ENCODE assay signal across 1 cellular context in the genomic region with DNA sequence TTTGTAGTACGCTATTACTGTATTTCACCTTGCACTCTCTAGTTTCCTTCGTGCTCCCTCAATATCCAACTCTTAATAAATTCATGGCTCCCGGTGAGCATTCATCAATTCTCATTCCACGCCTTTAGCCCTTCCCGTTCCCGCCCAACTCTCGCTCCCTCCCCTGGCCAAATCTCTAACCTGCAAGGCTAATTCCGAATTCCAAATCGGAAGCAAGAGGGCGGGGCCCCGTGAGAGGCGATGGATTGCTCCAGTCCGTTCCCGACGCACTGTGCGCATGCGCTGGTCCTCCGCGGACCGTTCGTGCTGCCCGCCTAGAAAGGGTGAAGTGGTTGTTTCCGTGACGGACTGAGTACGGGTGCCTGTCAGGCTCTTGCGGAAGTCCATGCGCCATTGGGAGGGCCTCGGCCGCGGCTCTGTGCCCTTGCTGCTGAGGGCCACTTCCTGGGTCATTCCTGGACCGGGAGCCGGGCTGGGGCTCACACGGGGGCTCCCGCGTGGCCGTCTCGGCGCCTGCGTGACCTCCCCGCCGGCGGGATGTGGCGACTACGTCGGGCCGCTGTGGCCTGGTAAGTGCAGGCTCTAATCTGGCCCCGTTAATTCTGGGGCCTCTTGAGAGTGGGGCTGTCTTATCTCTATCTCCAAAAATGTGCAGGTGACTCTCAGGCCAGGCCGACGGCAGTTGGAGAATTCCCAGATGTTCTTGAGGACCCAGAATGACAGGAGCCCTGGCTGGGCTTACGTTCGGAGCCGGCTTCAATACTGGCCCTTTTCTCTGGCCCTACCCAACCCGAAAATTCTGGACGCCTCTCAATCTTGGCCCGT.
TF ChIP-seq lines count a peak whose summit lies in the region.

Gene OPA1 (plus strand): TSS at position 368 of the 825 bp plus-strand sequence. CDS start 170 bp downstream, at position 538.

TF ChIP-seq in K562, 482 proteins besides CTCF, POLR2A, EP300 and RAD21 (continued from another document and continues in another):
- TF ChIP-seq TFE3 (CRISPR knock-in tag; IDR thresholded peaks at IDR 0.05) (no peak), YY1 (IDR thresholded peaks at IDR 0.05; ENCODE audit: borderline replicate concordance in 1 of 3, control insufficient read depth in 1 of 3, extremely low read depth in 1 of 3, insufficient read depth in 3 of 3, insufficient read length in 1 of 3, insufficient replicate concordance in 2 of 3, low read depth in 1 of 3, low read length in 2 of 3) (peak in 2 of 3 experiments; percentile 89 to 92), UBTF (IDR thresholded peaks at IDR 0.05; ENCODE audit: borderline replicate concordance in 1 of 2, low read depth in 2 of 2, low read length in 2 of 2) (peak; percentile 49 to 72; a peak in 1 of 4 replicates), ZNF175 (CRISPR knock-in tag; IDR thresholded peaks at IDR 0.05; ENCODE audit: low read depth) (peak; percentile 50; the same call in 1 of the 2 replicates), ZNF707 (CRISPR knock-in tag; conservative IDR thresholded peaks at IDR 0.05) (no peak), MYC (IDR thresholded peaks at IDR 0.05; ENCODE audit: low read depth, low read length) (peak; percentile 93), MYC (CRISPR knock-in tag; IDR thresholded peaks at IDR 0.05; ENCODE audit: borderline replicate concordance, low read depth) (peak; percentile 87), NRF1 (conservative IDR thresholded peaks at IDR 0.05 in 1 of 2, IDR thresholded peaks at IDR 0.05 in 1 of 2) (peak; percentile 98 to 99), MBD2 (IDR thresholded peaks at IDR 0.05; ENCODE audit: borderline replicate concordance, low read depth) (peak; percentile 87), REST (CRISPR knock-in tag; IDR thresholded peaks at IDR 0.05; ENCODE audit: low read depth) (peak; percentile 69), CHAMP1 (IDR thresholded peaks at IDR 0.05) (peak; percentile 93), ZNF764 (CRISPR knock-in tag; IDR thresholded peaks at IDR 0.05; ENCODE audit: low read depth) (peak; percentile 12; the same call in 1 of the 2 replicates), SRSF7 (optimal IDR thresholded peaks at IDR 0.05; ENCODE audit: low read depth, low read length) (no peak), MCM7 (IDR thresholded peaks at IDR 0.05) (no peak), ZNF609 (CRISPR knock-in tag; IDR thresholded peaks at IDR 0.05; ENCODE audit: borderline replicate concordance) (no peak), IRF9 (tag; IDR thresholded peaks at IDR 0.05) (no peak), TSHZ1 (CRISPR knock-in tag; IDR thresholded peaks at IDR 0.05) (0 out of 2 replicates have a peak, but pooled peaks have one; percentile 47), ARID1B (IDR thresholded peaks at IDR 0.05) (peak; percentile 24)
- TF ChIP-seq, protein P1, sequence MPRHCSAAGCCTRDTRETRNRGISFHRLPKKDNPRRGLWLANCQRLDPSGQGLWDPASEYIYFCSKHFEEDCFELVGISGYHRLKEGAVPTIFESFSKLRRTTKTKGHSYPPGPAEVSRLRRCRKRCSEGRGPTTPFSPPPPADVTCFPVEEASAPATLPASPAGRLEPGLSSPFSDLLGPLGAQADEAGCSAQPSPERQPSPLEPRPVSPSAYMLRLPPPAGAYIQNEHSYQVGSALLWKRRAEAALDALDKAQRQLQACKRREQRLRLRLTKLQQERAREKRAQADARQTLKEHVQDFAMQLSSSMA (CRISPR knock-in tag; IDR thresholded peaks at IDR 0.05): peak; percentile 94
- TF ChIP-seq, protein P2, sequence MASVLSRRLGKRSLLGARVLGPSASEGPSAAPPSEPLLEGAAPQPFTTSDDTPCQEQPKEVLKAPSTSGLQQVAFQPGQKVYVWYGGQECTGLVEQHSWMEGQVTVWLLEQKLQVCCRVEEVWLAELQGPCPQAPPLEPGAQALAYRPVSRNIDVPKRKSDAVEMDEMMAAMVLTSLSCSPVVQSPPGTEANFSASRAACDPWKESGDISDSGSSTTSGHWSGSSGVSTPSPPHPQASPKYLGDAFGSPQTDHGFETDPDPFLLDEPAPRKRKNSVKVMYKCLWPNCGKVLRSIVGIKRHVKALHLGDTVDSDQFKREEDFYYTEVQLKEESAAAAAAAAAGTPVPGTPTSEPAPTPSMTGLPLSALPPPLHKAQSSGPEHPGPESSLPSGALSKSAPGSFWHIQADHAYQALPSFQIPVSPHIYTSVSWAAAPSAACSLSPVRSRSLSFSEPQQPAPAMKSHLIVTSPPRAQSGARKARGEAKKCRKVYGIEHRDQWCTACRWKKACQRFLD (CRISPR knock-in tag; IDR thresholded peaks at IDR 0.05): peak; percentile 36
